In genomic region chr1:25430073-25430665, GRCh38 we compare ENCODE assay signal across 1 cellular context.
TF ChIP-seq lines count a peak whose summit lies in the region.

No MANE protein-coding gene starts in this region.

TF ChIP-seq in HepG2, 621 proteins besides CTCF, POLR2A, EP300 and RAD21 (continued from another document and continues in another):
- TF ChIP-seq, protein P1, sequence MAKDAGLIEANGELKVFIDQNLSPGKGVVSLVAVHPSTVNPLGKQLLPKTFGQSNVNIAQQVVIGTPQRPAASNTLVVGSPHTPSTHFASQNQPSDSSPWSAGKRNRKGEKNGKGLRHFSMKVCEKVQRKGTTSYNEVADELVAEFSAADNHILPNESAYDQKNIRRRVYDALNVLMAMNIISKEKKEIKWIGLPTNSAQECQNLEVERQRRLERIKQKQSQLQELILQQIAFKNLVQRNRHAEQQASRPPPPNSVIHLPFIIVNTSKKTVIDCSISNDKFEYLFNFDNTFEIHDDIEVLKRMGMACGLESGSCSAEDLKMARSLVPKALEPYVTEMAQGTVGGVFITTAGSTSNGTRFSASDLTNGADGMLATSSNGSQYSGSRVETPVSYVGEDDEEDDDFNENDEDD (CRISPR knock-in tag; IDR thresholded peaks at IDR 0.05; ENCODE audit: borderline replicate concordance) = peak; percentile 59; the same call in 1 of the 2 replicates
- TF ChIP-seq, protein P2, sequence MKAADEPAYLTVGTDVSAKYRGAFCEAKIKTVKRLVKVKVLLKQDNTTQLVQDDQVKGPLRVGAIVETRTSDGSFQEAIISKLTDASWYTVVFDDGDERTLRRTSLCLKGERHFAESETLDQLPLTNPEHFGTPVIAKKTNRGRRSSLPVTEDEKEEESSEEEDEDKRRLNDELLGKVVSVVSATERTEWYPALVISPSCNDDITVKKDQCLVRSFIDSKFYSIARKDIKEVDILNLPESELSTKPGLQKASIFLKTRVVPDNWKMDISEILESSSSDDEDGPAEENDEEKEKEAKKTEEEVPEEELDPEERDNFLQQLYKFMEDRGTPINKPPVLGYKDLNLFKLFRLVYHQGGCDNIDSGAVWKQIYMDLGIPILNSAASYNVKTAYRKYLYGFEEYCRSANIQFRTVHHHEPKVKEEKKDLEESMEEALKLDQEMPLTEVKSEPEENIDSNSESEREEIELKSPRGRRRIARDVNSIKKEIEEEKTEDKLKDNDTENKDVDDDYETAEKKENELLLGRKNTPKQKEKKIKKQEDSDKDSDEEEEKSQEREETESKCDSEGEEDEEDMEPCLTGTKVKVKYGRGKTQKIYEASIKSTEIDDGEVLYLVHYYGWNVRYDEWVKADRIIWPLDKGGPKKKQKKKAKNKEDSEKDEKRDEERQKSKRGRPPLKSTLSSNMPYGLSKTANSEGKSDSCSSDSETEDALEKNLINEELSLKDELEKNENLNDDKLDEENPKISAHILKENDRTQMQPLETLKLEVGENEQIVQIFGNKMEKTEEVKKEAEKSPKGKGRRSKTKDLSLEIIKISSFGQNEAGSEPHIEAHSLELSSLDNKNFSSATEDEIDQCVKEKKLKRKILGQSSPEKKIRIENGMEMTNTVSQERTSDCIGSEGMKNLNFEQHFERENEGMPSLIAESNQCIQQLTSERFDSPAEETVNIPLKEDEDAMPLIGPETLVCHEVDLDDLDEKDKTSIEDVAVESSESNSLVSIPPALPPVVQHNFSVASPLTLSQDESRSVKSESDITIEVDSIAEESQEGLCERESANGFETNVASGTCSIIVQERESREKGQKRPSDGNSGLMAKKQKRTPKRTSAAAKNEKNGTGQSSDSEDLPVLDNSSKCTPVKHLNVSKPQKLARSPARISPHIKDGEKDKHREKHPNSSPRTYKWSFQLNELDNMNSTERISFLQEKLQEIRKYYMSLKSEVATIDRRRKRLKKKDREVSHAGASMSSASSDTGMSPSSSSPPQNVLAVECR (CRISPR knock-in tag; IDR thresholded peaks at IDR 0.05; ENCODE audit: borderline replicate concordance) = peak; percentile 88
- no peak; the same call in 1 of the 2 replicates for TF ChIP-seq ZNF337 (CRISPR knock-in tag; IDR thresholded peaks at IDR 0.05; ENCODE audit: borderline replicate concordance, low read depth)
- TF ChIP-seq SNAI1 (CRISPR knock-in tag; IDR thresholded peaks at IDR 0.05; ENCODE audit: borderline replicate concordance) = peak; percentile 85
- no peak for TF ChIP-seq BCLAF1 (IDR thresholded peaks at IDR 0.05)
- TF ChIP-seq ZFY (CRISPR knock-in tag; IDR thresholded peaks at IDR 0.05) = peak; percentile 71
- TF ChIP-seq, protein P3, sequence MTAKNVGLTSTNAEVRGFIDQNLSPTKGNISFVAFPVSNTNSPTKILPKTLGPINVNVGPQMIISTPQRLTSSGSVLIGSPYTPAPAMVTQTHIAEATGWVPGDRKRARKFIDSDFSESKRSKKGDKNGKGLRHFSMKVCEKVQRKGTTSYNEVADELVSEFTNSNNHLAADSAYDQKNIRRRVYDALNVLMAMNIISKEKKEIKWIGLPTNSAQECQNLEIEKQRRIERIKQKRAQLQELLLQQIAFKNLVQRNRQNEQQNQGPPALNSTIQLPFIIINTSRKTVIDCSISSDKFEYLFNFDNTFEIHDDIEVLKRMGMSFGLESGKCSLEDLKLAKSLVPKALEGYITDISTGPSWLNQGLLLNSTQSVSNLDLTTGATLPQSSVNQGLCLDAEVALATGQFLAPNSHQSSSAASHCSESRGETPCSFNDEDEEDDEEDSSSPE (CRISPR knock-in tag; IDR thresholded peaks at IDR 0.05) = peak; percentile 53
- peak; percentile 83 for TF ChIP-seq TAF1 (CRISPR knock-in tag; IDR thresholded peaks at IDR 0.05)
- TF ChIP-seq NR2F2 (IDR thresholded peaks at IDR 0.05; ENCODE audit: borderline replicate concordance, low read depth) = 0 out of 2 replicates have a peak, but pooled peaks have one; percentile 18
- TF ChIP-seq KAT8 (CRISPR knock-in tag; IDR thresholded peaks at IDR 0.05) = 0 out of 2 replicates have a peak, but pooled peaks have one; percentile 16
- TF ChIP-seq ZSCAN21 (CRISPR knock-in tag; IDR thresholded peaks at IDR 0.05; ENCODE audit: borderline replicate concordance) = peak; percentile 66; the same call in 1 of the 2 replicates
- peak; percentile 36; the same call in 1 of the 2 replicates for TF ChIP-seq TBX2 (CRISPR knock-in tag; IDR thresholded peaks at IDR 0.05; ENCODE audit: borderline replicate concordance)
- peak; percentile 14; the same call in 1 of the 2 replicates for TF ChIP-seq ZKSCAN1 (IDR thresholded peaks at IDR 0.05; ENCODE audit: low read length)
- TF ChIP-seq SRY (CRISPR knock-in tag; IDR thresholded peaks at IDR 0.05) = peak; percentile 43; the same call in 1 of the 2 replicates
- no peak for TF ChIP-seq ZBTB40 (IDR thresholded peaks at IDR 0.05)
- TF ChIP-seq ZBTB40 (CRISPR knock-in tag; IDR thresholded peaks at IDR 0.05) = 0 out of 2 replicates have a peak, but pooled peaks have one; percentile 19
- TF ChIP-seq, protein P4, sequence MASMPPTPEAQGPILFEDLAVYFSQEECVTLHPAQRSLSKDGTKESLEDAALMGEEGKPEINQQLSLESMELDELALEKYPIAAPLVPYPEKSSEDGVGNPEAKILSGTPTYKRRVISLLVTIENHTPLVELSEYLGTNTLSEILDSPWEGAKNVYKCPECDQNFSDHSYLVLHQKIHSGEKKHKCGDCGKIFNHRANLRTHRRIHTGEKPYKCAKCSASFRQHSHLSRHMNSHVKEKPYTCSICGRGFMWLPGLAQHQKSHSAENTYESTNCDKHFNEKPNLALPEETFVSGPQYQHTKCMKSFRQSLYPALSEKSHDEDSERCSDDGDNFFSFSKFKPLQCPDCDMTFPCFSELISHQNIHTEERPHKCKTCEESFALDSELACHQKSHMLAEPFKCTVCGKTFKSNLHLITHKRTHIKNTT (CRISPR knock-in tag; IDR thresholded peaks at IDR 0.05) = no peak
- peak; percentile 67 for TF ChIP-seq ZBTB21 (CRISPR knock-in tag; IDR thresholded peaks at IDR 0.05)
- 0 out of 2 replicates have a peak, but pooled peaks have one; percentile 17 for TF ChIP-seq ZSCAN31 (CRISPR knock-in tag; IDR thresholded peaks at IDR 0.05; ENCODE audit: low read depth)
- TF ChIP-seq ZNF577 (CRISPR knock-in tag; IDR thresholded peaks at IDR 0.05; ENCODE audit: borderline replicate concordance, low read depth) = no peak
- 0 out of 2 replicates have a peak, but pooled peaks have one; percentile 46 for TF ChIP-seq MZF1 (CRISPR knock-in tag; IDR thresholded peaks at IDR 0.05; ENCODE audit: borderline replicate concordance)
- TF ChIP-seq ZNF589 (CRISPR knock-in tag; conservative IDR thresholded peaks at IDR 0.05) = no peak
- no peak for TF ChIP-seq ZNF33A (CRISPR knock-in tag; IDR thresholded peaks at IDR 0.05; ENCODE audit: borderline replicate concordance)
- TF ChIP-seq MYNN (CRISPR knock-in tag; IDR thresholded peaks at IDR 0.05; ENCODE audit: low read depth) = no peak
- 0 out of 2 replicates have a peak, but pooled peaks have one; percentile 16 for TF ChIP-seq REPIN1 (CRISPR knock-in tag; IDR thresholded peaks at IDR 0.05; ENCODE audit: borderline replicate concordance, low read depth)
- peak; percentile 74; the same call in 1 of the 2 replicates for TF ChIP-seq MAZ (IDR thresholded peaks at IDR 0.05; ENCODE audit: borderline replicate concordance, low read depth, low read length)
- no peak for TF ChIP-seq MAZ (CRISPR knock-in tag; IDR thresholded peaks at IDR 0.05; ENCODE audit: low read depth)
- no peak for TF ChIP-seq BATF2 (CRISPR knock-in tag; IDR thresholded peaks at IDR 0.05)
- peak; percentile 42; the same call in 1 of the 2 replicates for TF ChIP-seq ZNF766 (CRISPR knock-in tag; IDR thresholded peaks at IDR 0.05; ENCODE audit: borderline replicate concordance)
- no peak for TF ChIP-seq ZFP82 (CRISPR knock-in tag; IDR thresholded peaks at IDR 0.05; ENCODE audit: borderline replicate concordance)
- TF ChIP-seq, protein P5, sequence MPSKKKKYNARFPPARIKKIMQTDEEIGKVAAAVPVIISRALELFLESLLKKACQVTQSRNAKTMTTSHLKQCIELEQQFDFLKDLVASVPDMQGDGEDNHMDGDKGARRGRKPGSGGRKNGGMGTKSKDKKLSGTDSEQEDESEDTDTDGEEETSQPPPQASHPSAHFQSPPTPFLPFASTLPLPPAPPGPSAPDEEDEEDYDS (CRISPR knock-in tag; IDR thresholded peaks at IDR 0.05) = peak; percentile 42; the same call in 1 of the 2 replicates
- TF ChIP-seq KMT2B (CRISPR knock-in tag; IDR thresholded peaks at IDR 0.05) = peak; percentile 25; the same call in 1 of the 2 replicates
- TF ChIP-seq RBFOX2 (IDR thresholded peaks at IDR 0.05; ENCODE audit: low read depth, low read length) = peak; percentile 86
- TF ChIP-seq ZFP1 (CRISPR knock-in tag; IDR thresholded peaks at IDR 0.05) = no peak
- no peak for TF ChIP-seq ZNF576 (CRISPR knock-in tag; IDR thresholded peaks at IDR 0.05)
- TF ChIP-seq NONO (IDR thresholded peaks at IDR 0.05) = no peak
- 0 out of 2 replicates have a peak, but pooled peaks have one; percentile 48 for TF ChIP-seq NONO (CRISPR knock-in tag; conservative IDR thresholded peaks at IDR 0.05)
- peak; percentile 58; the same call in 1 of the 2 replicates for TF ChIP-seq ZNF749 (CRISPR knock-in tag; IDR thresholded peaks at IDR 0.05; ENCODE audit: borderline replicate concordance)
